In the genomic region with DNA sequence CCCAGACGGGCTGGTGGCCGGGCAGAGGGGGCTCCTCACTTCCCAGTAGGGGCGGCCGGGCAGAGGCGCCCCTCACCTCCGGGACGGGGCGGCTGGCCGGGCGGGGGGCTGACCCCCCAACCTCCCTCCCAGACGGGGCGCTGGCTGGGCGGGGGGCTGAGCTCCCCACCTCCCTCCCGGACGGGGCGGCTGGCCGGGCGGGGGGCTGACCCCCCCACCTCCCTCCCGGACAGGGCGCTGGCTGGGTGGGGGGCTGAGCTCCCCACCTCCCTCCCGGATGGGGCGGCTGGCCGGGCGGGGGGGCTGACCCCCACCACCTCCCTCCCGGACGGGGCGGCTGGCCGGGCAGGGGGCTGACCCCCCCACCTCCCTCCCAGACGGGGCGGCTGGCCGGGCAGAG, we compare ENCODE assay signal across 15 cellular contexts. TPM values are rescaled to one million over a fixed set of nuclear protein-coding genes. Genes with fewer than 3 reads are reported as not detected.
"Had no signal": no experiment of that assay in that cellular context is flagged by ENCODE, and none has a peak within 500 bp of the region (broad histone marks: within the 10 kb centered on the region; RNA-seq: fewer than 3 reads in every experiment).

No MANE protein-coding gene starts in this region.

RNA-seq across cellular contexts. Expression of a gene that starts 30.1 kb away (rescaled TPM):
- total RNA-seq: activated B cell treated with CpG ODN at 0.5 μM for 24 hours; activated CD4-positive, alpha-beta memory T cell treated with anti-CD3 and anti-CD28 coated beads for 36 hours; activated CD4-positive, alpha-beta memory T cell treated with anti-CD3 and anti-CD28 coated beads, Interleukin-2, amount 10 ng/mL, durations not matched to agents 7 days and 5 days; activated CD4-positive, alpha-beta T cell treated with anti-CD3 and anti-CD28 coated beads for 36 hours; activated CD4-positive, alpha-beta T cell treated with anti-CD3 and anti-CD28 coated beads, Interleukin-2, amount 10 ng/mL, durations not matched to agents 24 days and 14 days; activated CD4-positive, alpha-beta T cell treated with anti-CD3 and anti-CD28 coated beads, Interleukin-2, amount 10 ng/mL, durations not matched to agents 7 days and 5 days; activated CD8-positive, alpha-beta memory T cell treated with anti-CD3 and anti-CD28 coated beads for 36 hours; activated CD8-positive, alpha-beta memory T cell treated with anti-CD3 and anti-CD28 coated beads, Interleukin-2, amount 10 ng/mL, durations not matched to agents 7 days and 5 days; activated CD8-positive, alpha-beta T cell treated with anti-CD3 and anti-CD28 coated beads for 36 hours; activated CD8-positive, alpha-beta T cell treated with anti-CD3 and anti-CD28 coated beads, Interleukin-2, amount 10 ng/mL, durations not matched to agents 7 days and 5 days; T-cell; T-helper 1 cell treated with Interleukin-12 subunit alpha and Interleukin-12 subunit beta and Interleukin-4 antibody, amounts not matched to agents 30 ng/mL and 1 ng/mL, for 36 hours; T-helper 17 cell; T-helper 2 cell treated with Interferon-gamma antibody and Interleukin-4, amounts not matched to agents 100 ng/mL and 5 ng/mL, for 36 hours; WTC11 had no signal
